In genomic region chr16:79843631-79844043, GRCh38 we compare ENCODE assay signal across 15 cellular contexts.
A peak's percentile ranks its signal among the peaks of the same experiment; 100 is the strongest.
DNase-seq lines count a peak whose midpoint lies in the region; ATAC-seq and TF ChIP-seq lines count a peak whose summit lies in the region.
"Had no signal": no experiment of that assay in that cellular context is flagged by ENCODE, and none has a peak within 500 bp of the region (broad histone marks: within the 10 kb centered on the region; RNA-seq: fewer than 3 reads in every experiment).

No MANE protein-coding gene starts in this region.

- H3K4me1 Mint-ChIP-seq in activated CD4-positive, alpha-beta T cell treated with anti-CD3 and anti-CD28 coated beads for 36 hours, result peaks cover 32% of the 10 kb centered on the region

- POLR2A ChIA-PET in activated CD4-positive, alpha-beta T cell treated with anti-CD3 and anti-CD28 coated beads for 36 hours (lab: Charles Lee), result no interaction called here

- no peak for TF ChIP-seq EP300 in transverse colon (IDR thresholded peaks at IDR 0.05; ENCODE audit: low read depth)

- no peaks in the 10 kb centered on the region for H3K9me3 ChIP-seq in transverse colon
- H3K9me3 ChIP-seq in tibial artery, result no peaks in the 10 kb centered on the region
- H3K9me3 ChIP-seq: esophagus muscularis mucosa, lower lobe of right lung had no signal

- no peak for TF ChIP-seq CTCF in epithelial cell of esophagus (IDR thresholded peaks at IDR 0.05; ENCODE audit: insufficient read depth, low read depth, low read length, missing control alignments)
- TF ChIP-seq CTCF in transverse colon (IDR thresholded peaks at IDR 0.05), result no peak
- no peak for TF ChIP-seq CTCF in tibial artery (IDR thresholded peaks at IDR 0.05)

- H3K36me3 Mint-ChIP-seq in activated CD4-positive, alpha-beta T cell treated with anti-CD3 and anti-CD28 coated beads for 36 hours (ENCODE audit: low read depth), result no peaks in the 10 kb centered on the region

- TF ChIP-seq POLR2A in transverse colon (IDR thresholded peaks at IDR 0.05), result no peak

- H3K4me3 ChIP-seq in epithelial cell of esophagus (ENCODE audit: low read length) (no peak overlapping the region), transverse colon (no peak overlapping the region), tibial artery (no peak overlapping the region)
- H3K4me3 ChIP-seq: esophagus muscularis mucosa, lower lobe of right lung had no signal

- in situ Hi-C loops in transverse colon (cut with MboI; ENCODE audit: low pct_ligation_motif_present in 1 of 4, low pct_unique_long_range_greater_than_20kb in 1 of 4, low sequenced_read_pairs in 3 of 4), result no loop called here

- intact Hi-C loops in activated CD4-positive, alpha-beta T cell treated with anti-CD3 and anti-CD28 coated beads for 36 hours (cut with DNase I, micrococcal nuclease), result loop anchor here (1.0 to 10.0 kb wide), 13 partner anchors 73 to 1069 kb away; partner anchors contain the start of genes CDYL2 (in 1 of the 2) and MAF (in 1 of the 2)
- intact Hi-C loops in transverse colon (cut with DNase I; ENCODE audit: low total_unique reads) (no loop called here), tibial artery (cut with DNase I; ENCODE audit: low total_unique reads) (no loop called here)

- no peak overlapping the region for H3K27ac ChIP-seq in transverse colon
- no peak overlapping the region for H3K27ac ChIP-seq in tibial artery
- H3K27ac ChIP-seq: esophagus muscularis mucosa, lower lobe of right lung had no signal

- H3K27me3 ChIP-seq in transverse colon (no peaks in the 10 kb centered on the region), tibial artery (no peaks in the 10 kb centered on the region)
- H3K27me3 ChIP-seq: esophagus muscularis mucosa had no signal

- peak overlapping the region; percentile 38 for H3K27ac Mint-ChIP-seq in activated CD4-positive, alpha-beta T cell treated with anti-CD3 and anti-CD28 coated beads for 36 hours

- H3K4me1 ChIP-seq in transverse colon (peaks cover 0 to 15% (median 4%) of the 10 kb centered on the region in 4 donors), tibial artery (peaks cover 0 to under 1% (median 0%) of the 10 kb centered on the region in 4 donors)
- H3K4me1 ChIP-seq: lower lobe of right lung had no signal

- H3K36me3 ChIP-seq in transverse colon, result no peaks in the 10 kb centered on the region
- H3K36me3 ChIP-seq in tibial artery, result no peaks in the 10 kb centered on the region
- H3K36me3 ChIP-seq: esophagus muscularis mucosa, lower lobe of right lung had no signal

- WGBS in transverse colon (ENCODE audit: low coverage in 1 of 2), 2 donors, result 75 to 100% methylated on average over 1 of the region's 1 CpG

- peaks cover 10% of the 10 kb centered on the region for H3K27me3 Mint-ChIP-seq in activated CD4-positive, alpha-beta T cell treated with anti-CD3 and anti-CD28 coated beads for 36 hours

- DNase-seq in activated CD4-positive, alpha-beta T cell treated with anti-CD3 and anti-CD28 coated beads for 36 hours, result peak; percentile 62
- no peak for DNase-seq in activated CD4-positive, alpha-beta T cell treated with anti-CD3 and anti-CD28 coated beads, Interleukin-2, amount 50 U/mL, for 1 hour
- peak; percentile 45 for DNase-seq in epithelial cell of esophagus (ENCODE audit: low read depth)
- DNase-seq in transverse colon, result no peak
- DNase-seq in AG08395 (ENCODE audit: low spot score), result no peak
- DNase-seq in tibial artery, result no peak
- DNase-seq: activated CD4-positive, alpha-beta T cell treated with anti-CD3 and anti-CD28 coated beads, Interleukin-2, amount 50 U/mL, for 4 hours; GOT3; lower lobe of right lung; NCI-H1417; NCI-H446 had no signal

- ATAC-seq in activated CD4-positive, alpha-beta T cell treated with anti-CD3 and anti-CD28 coated beads for 36 hours, result peak; percentile 88
- ATAC-seq in GM19025 (IDR thresholded peaks at IDR 0.05; ENCODE audit: low read depth, unreplicated experiment), result peak; percentile 38
- peak; percentile 41 for ATAC-seq in HG03135 (IDR thresholded peaks at IDR 0.05; ENCODE audit: unreplicated experiment)
- ATAC-seq: lower lobe of right lung, Panc1 had no signal

- CTCF ChIA-PET in activated CD4-positive, alpha-beta T cell treated with anti-CD3 and anti-CD28 coated beads for 36 hours (lab: Charles Lee), result no interaction called here

- H3K4me3 Mint-ChIP-seq in activated CD4-positive, alpha-beta T cell treated with anti-CD3 and anti-CD28 coated beads for 36 hours, result no peak overlapping the region

- no peaks in the 10 kb centered on the region for H3K9me3 Mint-ChIP-seq in activated CD4-positive, alpha-beta T cell treated with anti-CD3 and anti-CD28 coated beads for 36 hours (ENCODE audit: low read depth)

Comparison
In these comparisons a context has a peak if more than half of its experiments do, and no peak if none do; other contexts are left out.
1. DNase-seq: peak in activated CD4-positive, alpha-beta T cell treated with anti-CD3 and anti-CD28 coated beads for 36 hours (single experiment) and epithelial cell of esophagus (single experiment); none in activated CD4-positive, alpha-beta T cell treated with anti-CD3 and anti-CD28 coated beads, Interleukin-2, amount 50 U/mL, for 1 hour (single experiment), transverse colon (single experiment), AG08395 (single experiment) and tibial artery (0 of 2).
2. ATAC-seq: peak in every context shown above with its lines; median percentile 88 in activated CD4-positive, alpha-beta T cell treated with anti-CD3 and anti-CD28 coated beads for 36 hours; 41 in HG03135; 38 in GM19025.
3. intact Hi-C loops: an anchor here in activated CD4-positive, alpha-beta T cell treated with anti-CD3 and anti-CD28 coated beads for 36 hours (1.0 to 10.0 kb wide); none called in transverse colon and tibial artery.